Comparison of ENCODE assay signal across 8 cellular contexts in the genomic region with DNA sequence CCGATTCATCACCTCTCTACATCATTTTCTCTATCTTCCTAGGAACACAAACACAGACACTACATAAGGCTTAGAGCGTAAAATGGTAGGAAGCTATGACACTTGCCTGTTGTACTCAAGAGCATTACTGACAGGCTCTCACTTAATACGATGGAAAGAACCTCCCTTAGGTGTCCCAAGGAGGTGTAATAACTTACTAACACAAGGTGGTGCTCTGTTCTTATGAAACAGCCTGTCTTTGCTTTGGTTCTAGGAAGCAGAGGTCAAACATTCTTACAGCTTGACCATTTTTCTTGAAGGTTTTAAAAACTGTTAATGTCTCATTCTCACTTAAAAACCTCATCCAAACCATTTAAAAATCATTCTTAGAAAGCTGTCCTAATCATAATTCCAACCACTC.
DNase-seq lines count a peak whose midpoint lies in the region; ATAC-seq and TF ChIP-seq lines count a peak whose summit lies in the region.

No MANE protein-coding gene starts in this region.

- DNase-seq in Right ventricle myocardium superior (no peak), cardiac septum (ENCODE audit: low spot score) (no peak), NCI-H1417 (lab: John Stamatoyannopoulos, UW) (peak in 2 of 3 experiments; percentile 49 to 85), astrocyte of the spinal cord (ENCODE audit: low read depth, low spot score) (peak; percentile 73), left colon (no peak), natural killer cell (no peak)
- DNase-seq in stimulated activated CD8-positive, alpha-beta memory T cell treated with anti-CD3 and anti-CD28 coated beads, Interleukin-4, amount 100 ng/mL, for 48 hours = no peak

- H3K36me3 Mint-ChIP-seq in natural killer cell = no peaks in the 10 kb centered on the region

- H3K4me3 Mint-ChIP-seq in natural killer cell = no peak overlapping the region

- in situ Hi-C loops in astrocyte of the spinal cord (cut with HindIII; ENCODE audit: low sequenced_read_pairs) = no loop called here

- H3K4me3 ChIP-seq in astrocyte of the spinal cord (ENCODE audit: low read depth, low read length) = no peak overlapping the region

- H3K27ac Mint-ChIP-seq in natural killer cell = no peak overlapping the region

- H3K27me3 Mint-ChIP-seq in natural killer cell (ENCODE audit: low read depth in 2 of 2) = no peaks in the 10 kb centered on the region

- no peaks in the 10 kb centered on the region for H3K4me1 Mint-ChIP-seq in natural killer cell

- peaks cover 3 to 5% of the 10 kb centered on the region in 2 donors for H3K9me3 Mint-ChIP-seq in natural killer cell

- intact Hi-C loops in Right ventricle myocardium superior (cut with DNase I) = loop anchor here (10.0 kb wide), 1 partner anchor 565 kb away; no protein-coding TSS in a partner anchor
- intact Hi-C loops in cardiac septum (cut with DNase I) = loop anchor here (5.0 kb wide), 1 partner anchor 338 kb away; no protein-coding TSS in a partner anchor
- intact Hi-C loops in left colon (cut with DNase I, micrococcal nuclease) = loop anchor here in 1 of 2 donors (5.0 kb wide), 1 partner anchor 563 kb away; no protein-coding TSS in a partner anchor
- intact Hi-C loops in natural killer cell (cut with micrococcal nuclease) = no loop called here

- ATAC-seq in Right ventricle myocardium superior (ENCODE audit: poor library complexity) (peak; percentile 65), HG02678 (IDR thresholded peaks at IDR 0.05; ENCODE audit: unreplicated experiment) (peak; percentile 80), left colon (peak; percentile 88), natural killer cell (no peak)

- TF ChIP-seq CTCF in astrocyte of the spinal cord (IDR thresholded peaks at IDR 0.05; ENCODE audit: low read depth, low read length) (peak; percentile 62), natural killer cell (IDR thresholded peaks at IDR 0.05) (no peak)

Comparison
In these comparisons a context has a peak if more than half of its experiments do, and no peak if none do; other contexts are left out.
1. ATAC-seq: peak in Right ventricle myocardium superior (single experiment), HG02678 (single experiment) and left colon (single experiment); none in natural killer cell (0 of 3).
2. DNase-seq: peak in NCI-H1417 (2 of 3) and astrocyte of the spinal cord (single experiment); none in Right ventricle myocardium superior (single experiment), cardiac septum (single experiment), left colon (0 of 2), stimulated activated CD8-positive, alpha-beta memory T cell treated with anti-CD3 and anti-CD28 coated beads, Interleukin-4, amount 100 ng/mL, for 48 hours (single experiment) and natural killer cell (single experiment).